ENCODE assay signal across 25 cellular contexts in the genomic region with DNA sequence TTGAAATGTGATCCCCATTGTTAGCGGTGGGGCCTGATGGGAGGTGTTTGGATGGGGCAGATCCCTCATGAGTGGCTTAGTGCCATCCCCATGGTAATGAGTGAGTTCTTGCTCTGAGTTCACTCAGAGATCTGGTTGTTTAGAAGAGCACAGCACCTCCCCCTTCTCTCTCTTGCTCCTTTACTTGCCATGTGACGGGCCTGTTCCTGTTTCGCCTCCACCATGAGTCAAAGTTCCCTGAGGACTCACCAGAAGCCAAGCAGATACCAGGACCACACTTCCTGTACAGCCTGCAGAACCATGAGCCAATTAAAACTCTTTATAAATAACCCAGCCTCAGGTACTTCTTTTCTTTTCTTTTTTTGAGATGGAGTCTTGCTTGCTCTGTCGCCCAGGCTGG. TPM values are rescaled to one million over a fixed set of nuclear protein-coding genes. Genes with fewer than 3 reads are reported as not detected.
DNase-seq lines count a peak whose midpoint lies in the region; ATAC-seq and TF ChIP-seq lines count a peak whose summit lies in the region.
"Had no signal": no experiment of that assay in that cellular context is flagged by ENCODE, and none has a peak within 500 bp of the region (broad histone marks: within the 10 kb centered on the region; RNA-seq: fewer than 3 reads in every experiment).

No MANE protein-coding gene starts in this region.

- H3K27me3 ChIP-seq in left ventricle myocardium inferior (ENCODE audit: low read depth) (no peaks in the 10 kb centered on the region), vagina (no peaks in the 10 kb centered on the region)
- H3K27me3 ChIP-seq: SJSA1 had no signal

- no peaks in the 10 kb centered on the region for H3K27me3 Mint-ChIP-seq in activated T-helper 17 cell treated with anti-CD3 and anti-CD28 coated beads, Interleukin-2, amount 50 U/mL, for 72 hours

- no peak overlapping the region for H3K27ac Mint-ChIP-seq in activated T-helper 17 cell treated with anti-CD3 and anti-CD28 coated beads, Interleukin-2, amount 50 U/mL, for 72 hours
- H3K27ac Mint-ChIP-seq: CD8-positive, alpha-beta T cell had no signal

- peaks cover 19% of the 10 kb centered on the region for H3K36me3 Mint-ChIP-seq in activated T-helper 17 cell treated with anti-CD3 and anti-CD28 coated beads, Interleukin-2, amount 50 U/mL, for 72 hours (ENCODE audit: low read depth)

- H3K27ac ChIP-seq in left ventricle myocardium inferior (replicated peaks): peak overlapping the region; percentile 75
- H3K27ac ChIP-seq in vagina: no peak overlapping the region
- H3K27ac ChIP-seq: HL-60, SJSA1 had no signal

- H3K4me3 ChIP-seq in left ventricle myocardium inferior: no peak overlapping the region
- H3K4me3 ChIP-seq in vagina: no peak overlapping the region
- H3K4me3 ChIP-seq: SJSA1 had no signal

- no peak for DNase-seq in left ventricle myocardium inferior
- DNase-seq in cardiac septum (ENCODE audit: low spot score): no peak
- peak; percentile 16 for DNase-seq in left lobe of liver (ENCODE audit: low spot score)
- peak; percentile 31 to 72 for DNase-seq in vagina (ENCODE audit: extremely low spot score in 2 of 2)
- DNase-seq in NCI-H1092 treated with DMSO at 0.1 percent for 48 hours (lab: John Stamatoyannopoulos, UW): no peak
- DNase-seq in DMS53 (lab: John Stamatoyannopoulos, UW): no peak
- DNase-seq: C1 segment of cervical spinal cord; CD8-positive, alpha-beta T cell; DMS 273 treated with DMSO at 0.1 percent for 48 hours; DMS79 treated with DMSO at 0.1 percent for 48 hours; GF-D8; HCEC 1CT; NCI-H1092; NCI-H1436; NCI-H187; NCI-H2081 treated with DMSO at 0.1 percent for 48 hours; NCI-H446 treated with DMSO at 0.1 percent for 48 hours; NCI-H526; NCI-H82; NK-92 treated with Interleukin-12 subunit alpha and Interleukin-12 subunit beta, amount 100 ng/mL, for 24 hours; PC-3 had no signal

- ATAC-seq in activated T-helper 17 cell treated with anti-CD3 and anti-CD28 coated beads, Interleukin-2, amount 50 U/mL, for 72 hours (replicated peaks): peak; percentile 11
- ATAC-seq in left lobe of liver: no peak
- ATAC-seq: CD8-positive, alpha-beta T cell; PC-3 had no signal

- TF ChIP-seq POLR2A in vagina (IDR thresholded peaks at IDR 0.05): no peak

- H3K36me3 ChIP-seq in left ventricle myocardium inferior (peaks cover 8% of the 10 kb centered on the region), vagina (peaks cover 0 to 7% of the 10 kb centered on the region in 2 donors)

- intact Hi-C loops in left ventricle myocardium inferior (cut with micrococcal nuclease): no loop called here
- intact Hi-C loops in cardiac septum (cut with DNase I): no loop called here
- intact Hi-C loops in vagina (cut with DNase I): no loop called here

- H3K4me3 Mint-ChIP-seq in activated T-helper 17 cell treated with anti-CD3 and anti-CD28 coated beads, Interleukin-2, amount 50 U/mL, for 72 hours: no peak overlapping the region
- H3K4me3 Mint-ChIP-seq: CD8-positive, alpha-beta T cell; IgD-negative memory B cell had no signal

- H3K4me1 ChIP-seq in left ventricle myocardium inferior (peaks cover 30% of the 10 kb centered on the region), vagina (peaks cover 17% of the 10 kb centered on the region)
- H3K4me1 ChIP-seq: SJSA1 had no signal

- no peaks in the 10 kb centered on the region for H3K9me3 Mint-ChIP-seq in activated T-helper 17 cell treated with anti-CD3 and anti-CD28 coated beads, Interleukin-2, amount 50 U/mL, for 72 hours
- H3K9me3 Mint-ChIP-seq: CD8-positive, alpha-beta T cell; IgD-negative memory B cell had no signal

- peaks cover 6% of the 10 kb centered on the region for H3K4me1 Mint-ChIP-seq in activated T-helper 17 cell treated with anti-CD3 and anti-CD28 coated beads, Interleukin-2, amount 50 U/mL, for 72 hours
- H3K4me1 Mint-ChIP-seq: IgD-negative memory B cell had no signal

- TF ChIP-seq CTCF in left ventricle myocardium inferior (IDR thresholded peaks at IDR 0.05; ENCODE audit: borderline replicate concordance) (no peak), vagina (IDR thresholded peaks at IDR 0.05) (no peak)

- no peaks in the 10 kb centered on the region for H3K9me3 ChIP-seq in left ventricle myocardium inferior (replicated peaks)
- no peaks in the 10 kb centered on the region for H3K9me3 ChIP-seq in vagina
- H3K9me3 ChIP-seq: SJSA1 had no signal

RNA-seq across cellular contexts. Expression of a gene that starts 46.6 kb away (rescaled TPM):
- 150 TPM for total RNA-seq in left ventricle myocardium inferior
- 180 TPM for total RNA-seq in cardiac septum
- total RNA-seq in activated T-helper 17 cell treated with anti-CD3 and anti-CD28 coated beads, Interleukin-2, amount 50 U/mL, for 72 hours: 100 to 1,000 TPM; 130 to 221 TPM
- total RNA-seq in left lobe of liver: 41.5 TPM
- 55.2 TPM for total RNA-seq in vagina

Comparison
In these comparisons a context has a peak if more than half of its experiments do, and no peak if none do; other contexts are left out.
1. DNase-seq: peak in left lobe of liver (single experiment) and vagina (2 of 2); none in left ventricle myocardium inferior (single experiment), cardiac septum (single experiment), NCI-H1092 treated with DMSO at 0.1 percent for 48 hours (single experiment) and DMS53 (single experiment).